16 cellular contexts compared by ENCODE assay signal in genomic region chr14:39680777-39681176, GRCh38.
DNase-seq lines count a peak whose midpoint lies in the region; ATAC-seq, FAIRE-seq and TF ChIP-seq lines count a peak whose summit lies in the region.
"Had no signal": no experiment of that assay in that cellular context is flagged by ENCODE, and none has a peak within 500 bp of the region (broad histone marks: within the 10 kb centered on the region; RNA-seq: fewer than 3 reads in every experiment).

No MANE protein-coding gene starts in this region.

- peak; percentile 33 for FAIRE-seq in GM12892 (lab: Jason Lieb, UNC)

- intact Hi-C loops in gastrocnemius medialis (cut with DNase I; ENCODE audit: low total_unique reads) = no loop called here

- no peaks in the 10 kb centered on the region for H3K4me1 ChIP-seq in gastrocnemius medialis
- H3K4me1 ChIP-seq: parathyroid adenoma had no signal

- no peak overlapping the region for H3K27ac ChIP-seq in gastrocnemius medialis
- H3K27ac ChIP-seq: GM23248, parathyroid adenoma, PC-9 had no signal

- TF ChIP-seq CTCF in gastrocnemius medialis (IDR thresholded peaks at IDR 0.05 in 4 of 5, conservative IDR thresholded peaks at IDR 0.05 in 1 of 5) = no peak
- TF ChIP-seq CTCF in omental fat pad (IDR thresholded peaks at IDR 0.05) = no peak

- DNase-seq in GM12892 (ENCODE audit: insufficient read length) (no peak), ecto neural progenitor cell (ENCODE audit: low spot score) (no peak), DMS79 treated with DMSO at 0.1 percent for 48 hours (lab: John Stamatoyannopoulos, UW) (no peak), gastrocnemius medialis (no peak), omental fat pad (ENCODE audit: low spot score) (no peak)
- DNase-seq: activated CD8-positive, alpha-beta memory T cell treated with anti-CD3 and anti-CD28 coated beads, Interleukin-2, amount 50 U/mL, for 4 hours; aorta; effector memory CD4-positive, alpha-beta T cell; GM23248; NCI-H2029; PC-9 had no signal

- H3K27me3 ChIP-seq in gastrocnemius medialis = no peaks in the 10 kb centered on the region

- ATAC-seq in GM19397 (IDR thresholded peaks at IDR 0.05; ENCODE audit: unreplicated experiment) (peak; percentile 82), HG02759 (IDR thresholded peaks at IDR 0.05; ENCODE audit: unreplicated experiment) (peak; percentile 82), HG03439 (IDR thresholded peaks at IDR 0.05; ENCODE audit: unreplicated experiment) (peak; percentile 76), gastrocnemius medialis (no peak), omental fat pad (ENCODE audit: low FRiP score) (no peak)

- in situ Hi-C loops in gastrocnemius medialis (cut with MboI; ENCODE audit: low sequenced_read_pairs in 4 of 4) = no loop called here

- TF ChIP-seq POLR2A in GM12892 (IDR thresholded peaks at IDR 0.05; ENCODE audit: low read depth, low read length) (no peak), gastrocnemius medialis (IDR thresholded peaks at IDR 0.05) (no peak)

- H3K9me3 ChIP-seq in gastrocnemius medialis = no peaks in the 10 kb centered on the region

- no peaks in the 10 kb centered on the region for H3K36me3 ChIP-seq in gastrocnemius medialis

- no peak overlapping the region for H3K4me3 ChIP-seq in gastrocnemius medialis
- H3K4me3 ChIP-seq: GM23248, lung, PC-9 had no signal

Comparison
In these comparisons a context has a peak if more than half of its experiments do, and no peak if none do; other contexts are left out.
1. ATAC-seq: peak in GM19397 (single experiment), HG02759 (single experiment) and HG03439 (single experiment); none in gastrocnemius medialis (0 of 2) and omental fat pad (single experiment).